Comparison of ENCODE assay signal across 24 cellular contexts in genomic region chr4:47526281-47526680, GRCh38. TPM values are rescaled to one million over a fixed set of nuclear protein-coding genes. Genes with fewer than 3 reads are reported as not detected.
DNase-seq lines count a peak whose midpoint lies in the region; ATAC-seq, FAIRE-seq and TF ChIP-seq lines count a peak whose summit lies in the region.
"Had no signal": no experiment of that assay in that cellular context is flagged by ENCODE, and none has a peak within 500 bp of the region (broad histone marks: within the 10 kb centered on the region; RNA-seq: fewer than 3 reads in every experiment).

No MANE protein-coding gene starts in this region.

- H3K27me3 ChIP-seq in mesenchymal stem cell (ENCODE audit: control insufficient read depth in 1 of 2, insufficient read depth in 1 of 2, low read length in 2 of 2) (no peaks in the 10 kb centered on the region), testis (no peaks in the 10 kb centered on the region), HAP-1 (ENCODE audit: low read depth) (no peaks in the 10 kb centered on the region), PC-3 (ENCODE audit: low read length) (no peaks in the 10 kb centered on the region)
- H3K27me3 ChIP-seq: cardiac muscle cell, esophagus squamous epithelium, heart left ventricle, spleen had no signal

- no peak overlapping the region for H2AFZ ChIP-seq in mesenchymal stem cell (ENCODE audit: low read depth, low read length)
- no peak overlapping the region for H2AFZ ChIP-seq in PC-3 (ENCODE audit: low read length)

- peaks cover 3 to 22% of the 10 kb centered on the region in 2 experiments for H3K36me3 ChIP-seq in mesenchymal stem cell (ENCODE audit: control insufficient read depth in 1 of 2, insufficient read depth in 2 of 2, low read depth in 1 of 2, low read length in 2 of 2)
- no peaks in the 10 kb centered on the region for H3K36me3 ChIP-seq in testis (ENCODE audit: low read depth, missing control alignments)
- peaks cover 63% of the 10 kb centered on the region for H3K36me3 ChIP-seq in HAP-1 (replicated peaks)
- H3K36me3 ChIP-seq in PC-3 (ENCODE audit: low read depth, low read length): no peaks in the 10 kb centered on the region

- no peak overlapping the region for H3K4ac ChIP-seq in mesenchymal stem cell (ENCODE audit: low read depth in 1 of 2, low read length in 2 of 2)

- no peak overlapping the region for H4K8ac ChIP-seq in mesenchymal stem cell (ENCODE audit: low read length)

- no peak overlapping the region for H2BK15ac ChIP-seq in mesenchymal stem cell (ENCODE audit: low read depth, poor library complexity, severe bottlenecking)

- H3K9me3 ChIP-seq in mesenchymal stem cell (ENCODE audit: control insufficient read depth, low read length) (peaks cover 9% of the 10 kb centered on the region), testis (no peaks in the 10 kb centered on the region), HAP-1 (peaks cover 4% of the 10 kb centered on the region; the same call in 1 of the 2 replicates), PC-3 (ENCODE audit: low read length) (no peaks in the 10 kb centered on the region)

- H3K9me2 ChIP-seq in PC-3 (replicated peaks; ENCODE audit: low read length): no peaks in the 10 kb centered on the region

- no peak overlapping the region for H2AK5ac ChIP-seq in mesenchymal stem cell (ENCODE audit: low read length, severe bottlenecking)

- DNase-seq in AG10803 (ENCODE audit: low read depth): peak; percentile 58
- DNase-seq in RCC 7860 (ENCODE audit: low spot score): peak; percentile 18
- DNase-seq in choroid plexus epithelial cell (ENCODE audit: low read depth): peak; percentile 70
- no peak for DNase-seq in mesenchymal stem cell
- DNase-seq in stimulated activated CD8-positive, alpha-beta memory T cell treated with anti-CD3 and anti-CD28 coated beads, Interleukin-4, amount 100 ng/mL, for 48 hours: no peak
- no peak for DNase-seq in testis
- no peak for DNase-seq in HAP-1 (ENCODE audit: low spot score in 2 of 2)
- no peak for DNase-seq in PC-3
- DNase-seq: activated CD8-positive, alpha-beta T cell treated with anti-CD3 and anti-CD28 coated beads, Interleukin-2, amount 10 ng/mL, durations not matched to agents 7 days and 5 days; activated T-cell treated with anti-CD3 and anti-CD28 coated beads, Interleukin-2, amount 50 U/mL, for 48 hours; CD4-positive, CD25-positive, alpha-beta regulatory T cell; esophagus squamous epithelium; heart left ventricle; NCI-H1417; NCI-H2171 treated with DMSO at 0.1 percent for 48 hours; NCI-H748 treated with DMSO at 0.1 percent for 48 hours; spleen; stimulated activated CD4-positive, alpha-beta T cell treated with anti-CD3 and anti-CD28 coated beads, Interleukin-4, amount 100 ng/mL, for 4 hours had no signal

- no peak overlapping the region for H3K4me3 ChIP-seq in AG10803 (ENCODE audit: low read length)
- no peak overlapping the region for H3K4me3 ChIP-seq in choroid plexus epithelial cell (ENCODE audit: low read depth, low read length)
- H3K4me3 ChIP-seq in mesenchymal stem cell (ENCODE audit: insufficient read depth in 1 of 2, low read depth in 1 of 2, low read length in 2 of 2): no peak overlapping the region
- H3K4me3 ChIP-seq in testis: no peak overlapping the region
- no peak overlapping the region for H3K4me3 ChIP-seq in HAP-1
- H3K4me3 ChIP-seq in PC-3 (ENCODE audit: low read length): no peak overlapping the region
- H3K4me3 ChIP-seq: cardiac muscle cell, esophagus squamous epithelium, heart left ventricle, SK-N-MC, spleen had no signal

- H3K9ac ChIP-seq in mesenchymal stem cell (ENCODE audit: low read length): peak overlapping the region; percentile 78
- no peak overlapping the region for H3K9ac ChIP-seq in PC-3 (ENCODE audit: low read length)

- FAIRE-seq in RCC 7860 (lab: Jason Lieb, UNC): peak; percentile 43
- FAIRE-seq: GM12891 had no signal

- no peak overlapping the region for H3K23ac ChIP-seq in mesenchymal stem cell (ENCODE audit: low read length in 2 of 2)

- intact Hi-C loops in testis (cut with DNase I; ENCODE audit: low total_unique reads): no loop called here
- intact Hi-C loops in PC-3 (cut with micrococcal nuclease): no loop called here

- no peak overlapping the region for H3K18ac ChIP-seq in mesenchymal stem cell (ENCODE audit: low read depth in 1 of 2, low read length in 2 of 2)

- no peak for TF ChIP-seq CTCF in AG10803 (conservative IDR thresholded peaks at IDR 0.05; ENCODE audit: low read length)
- TF ChIP-seq CTCF in choroid plexus epithelial cell (conservative IDR thresholded peaks at IDR 0.05; ENCODE audit: low read depth, low read length): no peak
- TF ChIP-seq CTCF in testis (IDR thresholded peaks at IDR 0.05): no peak
- TF ChIP-seq CTCF in PC-3 (conservative IDR thresholded peaks at IDR 0.05; ENCODE audit: low read depth, low read length): no peak

- BruUV-seq in PC-3 (replicated peaks; lab: Mats Ljungman, UMichigan): no TSS peak

- no peak overlapping the region for H2BK12ac ChIP-seq in mesenchymal stem cell (ENCODE audit: low read length in 2 of 2)

- TF ChIP-seq POLR2A in testis (IDR thresholded peaks at IDR 0.05): no peak

- H3K27ac ChIP-seq in mesenchymal stem cell (ENCODE audit: low read length, poor library complexity, severe bottlenecking) (no peak overlapping the region), testis (no peak overlapping the region), PC-3 (ENCODE audit: low read length) (no peak overlapping the region)
- H3K27ac ChIP-seq: cardiac muscle cell, SK-N-MC had no signal

- H3K14ac ChIP-seq in mesenchymal stem cell (ENCODE audit: low read length in 2 of 2): no peak overlapping the region

- H3K79me1 ChIP-seq in mesenchymal stem cell (replicated peaks; ENCODE audit: low read length, poor library complexity, severe bottlenecking): peaks cover 4% of the 10 kb centered on the region

- no peak overlapping the region for H2BK120ac ChIP-seq in mesenchymal stem cell (ENCODE audit: low read depth, low read length)

- CTCF ChIA-PET in PC-3 (lab: Charles Lee): no interaction called here

- no peak overlapping the region for H4K91ac ChIP-seq in mesenchymal stem cell (ENCODE audit: low read length)

- H3F3A ChIP-seq in PC-3 (ENCODE audit: low read length, unreplicated experiment): no peaks in the 10 kb centered on the region

- no peaks in the 10 kb centered on the region for H4K20me1 ChIP-seq in PC-3 (ENCODE audit: low read length)

- POLR2A ChIA-PET in PC-3 (lab: Charles Lee; ENCODE audit: unreplicated experiment): no interaction called here

- H2BK5ac ChIP-seq in mesenchymal stem cell (ENCODE audit: low read depth, low read length, poor library complexity, severe bottlenecking): no peak overlapping the region

- ATAC-seq in PC-3: no peak
- ATAC-seq: activated CD8-positive, alpha-beta T cell treated with anti-CD3 and anti-CD28 coated beads, Interleukin-2, amount 10 ng/mL, durations not matched to agents 7 days and 5 days; activated naive CD4-positive, alpha-beta T cell treated with anti-CD3 and anti-CD28 coated beads, Interleukin-2, amount 50 U/mL, for 72 hours; natural killer cell treated with Interleukin-12 subunit alpha and Interleukin-12 subunit beta and Interleukin-15 and Interleukin-18, amount 100 ng/mL, for 72 hours; Panc1 had no signal

- peaks cover 1% of the 10 kb centered on the region for H3K4me1 ChIP-seq in mesenchymal stem cell (ENCODE audit: control insufficient read depth, insufficient read depth, low read depth, low read length)
- H3K4me1 ChIP-seq in testis: no peaks in the 10 kb centered on the region
- H3K4me1 ChIP-seq in HAP-1: peaks cover 12% of the 10 kb centered on the region
- H3K4me1 ChIP-seq in PC-3 (ENCODE audit: insufficient read depth, low read length): peaks cover 22% of the 10 kb centered on the region

- H3K4me2 ChIP-seq in mesenchymal stem cell (ENCODE audit: low read length, poor library complexity, severe bottlenecking): no peak overlapping the region
- H3K4me2 ChIP-seq in PC-3 (ENCODE audit: low read length): no peak overlapping the region

- in situ Hi-C loops in HAP-1 (cut with MboI; ENCODE audit: low sequenced_read_pairs): no loop called here

- H3K79me2 ChIP-seq in PC-3 (ENCODE audit: low read length): no peaks in the 10 kb centered on the region

RNA-seq across cellular contexts. Expression of gene ATP10D, which starts 41.2 kb away (rescaled TPM):
- 26.7 TPM for polyA plus RNA-seq in mesenchymal stem cell (2013, experiment 1 of 2)
- polyA plus RNA-seq in mesenchymal stem cell (2013, experiment 2 of 2): 25.6 TPM
- total RNA-seq in testis: 10 to 100 TPM in 1 of 2 donors, 1 to 10 TPM in 1; 7.1 to 14.6 TPM
- polyA plus RNA-seq in testis (ENCODE audit: insufficient read depth, low read depth, low replicate concordance): 7.9 TPM
- 0.84 and 4.0 TPM in 2 replicates for total RNA-seq in PC-3 (2014; rRNA removed)

Comparison
In these comparisons a context has a peak if more than half of its experiments do, and no peak if none do; other contexts are left out.
1. DNase-seq: peak in AG10803 (single experiment), RCC 7860 (single experiment) and choroid plexus epithelial cell (single experiment); none in mesenchymal stem cell (single experiment), stimulated activated CD8-positive, alpha-beta memory T cell treated with anti-CD3 and anti-CD28 coated beads, Interleukin-4, amount 100 ng/mL, for 48 hours (single experiment), testis (single experiment), HAP-1 (0 of 2) and PC-3 (single experiment).